ENCODE assay signal across 8 cellular contexts in the genomic region with DNA sequence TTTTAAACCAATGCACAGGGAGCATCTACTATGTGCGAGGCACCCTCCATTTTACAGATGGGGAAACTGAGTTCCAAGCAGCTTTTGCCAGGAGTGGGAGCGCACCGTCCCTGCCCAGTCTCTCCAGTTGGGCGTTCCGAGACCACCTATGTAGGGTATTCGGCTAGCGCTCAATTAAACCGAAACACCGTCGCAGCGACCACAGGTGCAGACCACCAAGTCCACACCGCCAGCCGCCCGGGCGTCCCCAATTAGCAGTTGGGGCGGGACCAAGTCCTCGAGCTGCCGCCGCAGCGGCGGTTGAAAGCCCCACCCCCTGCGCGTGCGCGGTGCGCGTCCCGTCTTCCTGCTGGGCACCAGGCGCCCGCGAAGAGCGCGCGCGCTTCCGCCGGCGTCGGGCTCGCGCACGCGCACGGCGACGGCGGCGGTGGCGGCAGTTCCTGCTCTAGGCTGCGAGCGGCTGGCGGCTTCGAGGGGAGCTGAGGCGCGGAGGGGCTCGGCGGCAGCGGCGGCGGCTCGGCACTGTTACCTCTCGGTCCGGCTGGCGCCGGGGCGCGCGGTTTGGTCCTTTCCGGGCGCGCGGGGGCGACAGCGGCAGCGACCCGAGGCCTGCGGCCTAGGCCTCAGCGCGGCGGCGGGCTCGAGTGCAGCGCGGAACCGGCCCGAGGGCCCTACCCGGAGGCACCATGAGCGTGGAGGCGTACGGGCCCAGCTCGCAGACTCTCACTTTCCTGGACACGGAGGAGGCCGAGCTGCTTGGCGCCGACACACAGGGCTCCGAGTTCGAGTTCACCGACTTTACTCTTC. TPM values are rescaled to one million over a fixed set of nuclear protein-coding genes. Genes with fewer than 3 reads are reported as not detected.
DNase-seq lines count a peak whose midpoint lies in the region; ATAC-seq and TF ChIP-seq lines count a peak whose summit lies in the region.

UPF1 (plus strand) TSS at position 436 of the 807 bp plus-strand sequence; CDS start at position 687, 251 bp downstream.

- peaks cover 38% of the 10 kb centered on the region for H3K36me3 Mint-ChIP-seq in activated CD8-positive, alpha-beta T cell treated with anti-CD3 and anti-CD28 coated beads for 36 hours (ENCODE audit: low read depth)

- peak within 1 kb of the TSS; percentile 91 for H3K27ac Mint-ChIP-seq in activated CD8-positive, alpha-beta T cell treated with anti-CD3 and anti-CD28 coated beads for 36 hours

- intact Hi-C loops in activated CD8-positive, alpha-beta T cell treated with anti-CD3 and anti-CD28 coated beads for 36 hours (cut with micrococcal nuclease): loop anchor here (10.0 kb wide), 1 partner anchor 147 kb away; the partner anchor contains the start of gene CRTC1

- WGBS in lung, 2 donors: 0 to 1% methylated on average over 75 to 98 of the region's 98 CpGs

- peak; percentile 68 for ATAC-seq in GM19438 (IDR thresholded peaks at IDR 0.05; ENCODE audit: low read depth, unreplicated experiment)
- ATAC-seq in activated CD8-positive, alpha-beta T cell treated with anti-CD3 and anti-CD28 coated beads for 36 hours: peak; percentile 86
- peak; percentile 93 for ATAC-seq in lung (ENCODE audit: insufficient read depth, low FRiP score)

- CTCF ChIA-PET in activated CD8-positive, alpha-beta T cell treated with anti-CD3 and anti-CD28 coated beads for 36 hours (lab: Charles Lee): interaction anchor here (0.8 to 8.4 kb wide), 9 partner anchors 9 to 312 kb away, joined by 3 to 84 read pairs (median 3); partner anchors contain the start of gene REX1BD

- peak within 1 kb of the TSS; percentile 92 for H3K4me3 ChIP-seq in lung

- peak; percentile 99 for DNase-seq in CD1c-positive myeloid dendritic cell (ENCODE audit: extremely low spot score)
- peak; percentile 88 for DNase-seq in HK-2 (ENCODE audit: unreplicated experiment)
- DNase-seq in NCI-H82 treated with DMSO at 0.1 percent for 48 hours (lab: John Stamatoyannopoulos, UW; ENCODE audit: unreplicated experiment): peak; percentile 84
- peak; percentile 96 for DNase-seq in activated CD8-positive, alpha-beta T cell treated with anti-CD3 and anti-CD28 coated beads for 36 hours
- DNase-seq in effector CD4-positive, alpha-beta T cell: peak; percentile 95
- DNase-seq in lung (ENCODE audit: low spot score): peak; percentile 94
- peak; percentile 93 to 95 (median 94) for DNase-seq in stimulated activated CD4-positive, alpha-beta T cell treated with anti-CD3 and anti-CD28 coated beads, TNF-alpha, amount 100 ng/mL, for 4 hours (ENCODE audit: low read depth in 3 of 3)

- no peaks in the 10 kb centered on the region for H3K9me3 Mint-ChIP-seq in activated CD8-positive, alpha-beta T cell treated with anti-CD3 and anti-CD28 coated beads for 36 hours

- TF ChIP-seq CTCF in activated CD8-positive, alpha-beta T cell treated with anti-CD3 and anti-CD28 coated beads for 36 hours (IDR thresholded peaks at IDR 0.05): no peak
- no peak for TF ChIP-seq CTCF in lung (IDR thresholded peaks at IDR 0.05; ENCODE audit: control extremely low read depth, extremely low read depth)

- H3K27me3 ChIP-seq in lung (ENCODE audit: control insufficient read depth, insufficient read depth): no peaks in the 10 kb centered on the region

- POLR2A ChIA-PET in activated CD8-positive, alpha-beta T cell treated with anti-CD3 and anti-CD28 coated beads for 36 hours (lab: Charles Lee): interaction anchor here (0.5 to 3.5 kb wide), 15 partner anchors 10 to 315 kb away, joined by 3 to 36 read pairs (median 3); partner anchors contain the start of genes KXD1, REX1BD and UBA52

- H3K4me1 ChIP-seq in lung (ENCODE audit: control insufficient read depth in 2 of 2, insufficient read depth in 2 of 2, low read length in 2 of 2): peaks cover 8 to 14% of the 10 kb centered on the region in 2 donors

- H3K4me1 Mint-ChIP-seq in activated CD8-positive, alpha-beta T cell treated with anti-CD3 and anti-CD28 coated beads for 36 hours (ENCODE audit: low read depth): peaks cover 30% of the 10 kb centered on the region

- peaks cover 0 to 4% of the 10 kb centered on the region in 2 donors for H3K36me3 ChIP-seq in lung (ENCODE audit: control insufficient read depth in 2 of 2, insufficient read depth in 2 of 2, low read length in 2 of 2)

- peak within 1 kb of the TSS; percentile 97 for H3K4me3 Mint-ChIP-seq in activated CD8-positive, alpha-beta T cell treated with anti-CD3 and anti-CD28 coated beads for 36 hours

- peak within 1 kb of the TSS; percentile 95 to 96 for H3K27ac ChIP-seq in lung (ENCODE audit: low read depth in 1 of 2, low read length in 1 of 2)

- H3K9me3 ChIP-seq in lung (ENCODE audit: control insufficient read depth in 2 of 2, insufficient read depth in 1 of 2, low read length in 1 of 2): peaks cover 0 to 4% of the 10 kb centered on the region in 2 donors

- no peaks in the 10 kb centered on the region for H3K27me3 Mint-ChIP-seq in activated CD8-positive, alpha-beta T cell treated with anti-CD3 and anti-CD28 coated beads for 36 hours

RNA-seq across cellular contexts. Expression of gene UPF1, which starts in this region (rescaled TPM):
- total RNA-seq in activated CD8-positive, alpha-beta T cell treated with anti-CD3 and anti-CD28 coated beads for 36 hours: 10 to 100 TPM; 75.9 to 87.6 TPM
- 10 to 100 TPM; 78.8 to 89.2 TPM for total RNA-seq in lung
- polyA plus RNA-seq in lung: 10 to 100 TPM; 48.3 to 50.1 TPM

Comparison
In these comparisons a context has a peak if more than half of its experiments do, and no peak if none do; other contexts are left out.
1. Peak in every context shown above with its lines: DNase-seq, ATAC-seq, H3K4me3 ChIP-seq and H3K27ac ChIP-seq.